Comparison of ENCODE assay signal across 8 cellular contexts in genomic region chr12:91900971-91901370, GRCh38.
"Had no signal": no experiment of that assay in that cellular context is flagged by ENCODE, and none has a peak within 500 bp of the region (broad histone marks: within the 10 kb centered on the region; RNA-seq: fewer than 3 reads in every experiment).

No MANE protein-coding gene starts in this region.

- H3K4me3 ChIP-seq: K562 had no signal

- DNase-seq: IMR-90, KBM-7, KG1 had no signal

- H3K9ac ChIP-seq: KMS-11 had no signal

- H3K4me2 ChIP-seq: KMS-11 had no signal

- ATAC-seq: HepG2, K562 had no signal

- H3K27ac Mint-ChIP-seq: IgD-negative memory B cell had no signal

- H3K27ac ChIP-seq: HL-60, KMS-11 had no signal
